Comparison of ENCODE assay signal across 1 cellular context in the genomic region with DNA sequence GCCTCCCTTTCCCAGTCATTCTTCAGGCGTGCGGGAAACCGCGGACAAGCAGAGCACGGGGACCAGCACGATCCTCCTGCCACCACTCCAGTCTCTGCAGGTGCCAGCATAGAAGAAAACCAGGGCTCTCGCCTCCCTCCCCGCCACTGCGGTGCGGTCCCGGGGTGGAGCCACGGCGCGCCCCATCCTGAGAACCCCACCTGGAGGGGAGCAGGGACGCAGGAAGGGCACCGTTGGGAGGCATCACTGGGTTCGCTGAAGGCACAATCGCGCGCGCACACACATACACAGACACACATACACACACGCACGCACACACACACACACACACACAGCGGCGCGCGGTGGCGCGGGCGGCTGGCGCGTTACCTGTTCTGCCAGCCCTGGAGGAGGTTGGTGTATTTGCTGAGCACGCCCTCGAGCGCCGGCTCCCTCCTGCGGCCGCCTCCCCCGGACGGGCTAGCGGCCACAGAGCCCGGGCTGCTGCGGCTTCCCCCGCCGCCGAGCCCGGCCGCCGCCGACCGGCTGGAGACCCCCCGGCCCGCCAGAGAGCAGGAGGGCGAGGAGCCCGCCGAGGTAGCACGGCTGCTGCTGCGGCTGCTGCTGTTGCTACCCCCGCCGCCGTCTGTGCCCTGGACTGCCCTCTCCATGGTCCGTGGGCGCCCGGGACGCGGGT.
TF ChIP-seq lines count a peak whose summit lies in the region.

No MANE protein-coding gene starts in this region.

TF ChIP-seq in H1, 55 proteins besides CTCF, POLR2A, EP300 and RAD21:
- TF ChIP-seq CREB1 (IDR thresholded peaks at IDR 0.05) (peak; percentile 50; the same call in 1 of the 2 replicates), RBBP5 (IDR thresholded peaks at IDR 0.05; ENCODE audit: borderline replicate concordance, low read depth, low read length) (peak; percentile 95), GABPA (IDR thresholded peaks at IDR 0.05; ENCODE audit: borderline replicate concordance, insufficient read depth, low read length) (peak; percentile 14; the same call in 1 of the 2 replicates), KDM4A (IDR thresholded peaks at IDR 0.05; ENCODE audit: low read depth, low read length, severe bottlenecking) (peak; percentile 93), TEAD4 (IDR thresholded peaks at IDR 0.05; ENCODE audit: low read depth, low read length) (no peak), SAP30 (IDR thresholded peaks at IDR 0.05; ENCODE audit: insufficient read depth, insufficient replicate concordance, low read length) (no peak), ZNF274 (IDR thresholded peaks at IDR 0.05; ENCODE audit: borderline replicate concordance, extremely low read depth, low read length) (no peak), RNF2 (IDR thresholded peaks at IDR 0.05; ENCODE audit: borderline replicate concordance, low read depth, low read length, missing control alignments, poor library complexity, severe bottlenecking) (no peak), ASH2L (IDR thresholded peaks at IDR 0.05; ENCODE audit: low read length) (peak; percentile 77), SP4 (IDR thresholded peaks at IDR 0.05; ENCODE audit: low read length) (no peak), CHD2 (IDR thresholded peaks at IDR 0.05; ENCODE audit: low read length) (no peak), BACH1 (IDR thresholded peaks at IDR 0.05; ENCODE audit: low read length) (peak; percentile 31; the same call in 1 of the 2 replicates), RXRA (IDR thresholded peaks at IDR 0.05; ENCODE audit: insufficient read depth, low read depth, low read length) (no peak), PHF8 (conservative IDR thresholded peaks at IDR 0.05; ENCODE audit: low read depth, low read length) (0 out of 2 replicates have a peak, but pooled peaks have one; percentile 7), SRF (IDR thresholded peaks at IDR 0.05; ENCODE audit: low read depth, low read length) (no peak), FOSL1 (IDR thresholded peaks at IDR 0.05; ENCODE audit: insufficient read depth, low read depth, low read length) (no peak), KDM5A (IDR thresholded peaks at IDR 0.05; ENCODE audit: low read length) (no peak), KDM1A (IDR thresholded peaks at IDR 0.05; ENCODE audit: borderline replicate concordance, low read length) (no peak), TAF1 (IDR thresholded peaks at IDR 0.05; ENCODE audit: low read depth, low read length) (no peak; the same call in none of the 2 replicates), EZH2 (IDR thresholded peaks at IDR 0.05; ENCODE audit: low read depth, low read length, severe bottlenecking) (no peak)
- TF ChIP-seq, protein P1, sequence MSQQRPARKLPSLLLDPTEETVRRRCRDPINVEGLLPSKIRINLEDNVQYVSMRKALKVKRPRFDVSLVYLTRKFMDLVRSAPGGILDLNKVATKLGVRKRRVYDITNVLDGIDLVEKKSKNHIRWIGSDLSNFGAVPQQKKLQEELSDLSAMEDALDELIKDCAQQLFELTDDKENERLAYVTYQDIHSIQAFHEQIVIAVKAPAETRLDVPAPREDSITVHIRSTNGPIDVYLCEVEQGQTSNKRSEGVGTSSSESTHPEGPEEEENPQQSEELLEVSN (IDR thresholded peaks at IDR 0.05) = peak; percentile 28; the same call in 1 of the 2 replicates
- TF ChIP-seq, protein P2, sequence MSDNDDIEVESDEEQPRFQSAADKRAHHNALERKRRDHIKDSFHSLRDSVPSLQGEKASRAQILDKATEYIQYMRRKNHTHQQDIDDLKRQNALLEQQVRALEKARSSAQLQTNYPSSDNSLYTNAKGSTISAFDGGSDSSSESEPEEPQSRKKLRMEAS (IDR thresholded peaks at IDR 0.05) = peak; percentile 74
- TF ChIP-seq, protein P3, sequence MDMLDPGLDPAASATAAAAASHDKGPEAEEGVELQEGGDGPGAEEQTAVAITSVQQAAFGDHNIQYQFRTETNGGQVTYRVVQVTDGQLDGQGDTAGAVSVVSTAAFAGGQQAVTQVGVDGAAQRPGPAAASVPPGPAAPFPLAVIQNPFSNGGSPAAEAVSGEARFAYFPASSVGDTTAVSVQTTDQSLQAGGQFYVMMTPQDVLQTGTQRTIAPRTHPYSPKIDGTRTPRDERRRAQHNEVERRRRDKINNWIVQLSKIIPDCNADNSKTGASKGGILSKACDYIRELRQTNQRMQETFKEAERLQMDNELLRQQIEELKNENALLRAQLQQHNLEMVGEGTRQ (IDR thresholded peaks at IDR 0.05; ENCODE audit: low read length) = no peak
